Comparison of ENCODE assay signal across 20 cellular contexts in the genomic region with DNA sequence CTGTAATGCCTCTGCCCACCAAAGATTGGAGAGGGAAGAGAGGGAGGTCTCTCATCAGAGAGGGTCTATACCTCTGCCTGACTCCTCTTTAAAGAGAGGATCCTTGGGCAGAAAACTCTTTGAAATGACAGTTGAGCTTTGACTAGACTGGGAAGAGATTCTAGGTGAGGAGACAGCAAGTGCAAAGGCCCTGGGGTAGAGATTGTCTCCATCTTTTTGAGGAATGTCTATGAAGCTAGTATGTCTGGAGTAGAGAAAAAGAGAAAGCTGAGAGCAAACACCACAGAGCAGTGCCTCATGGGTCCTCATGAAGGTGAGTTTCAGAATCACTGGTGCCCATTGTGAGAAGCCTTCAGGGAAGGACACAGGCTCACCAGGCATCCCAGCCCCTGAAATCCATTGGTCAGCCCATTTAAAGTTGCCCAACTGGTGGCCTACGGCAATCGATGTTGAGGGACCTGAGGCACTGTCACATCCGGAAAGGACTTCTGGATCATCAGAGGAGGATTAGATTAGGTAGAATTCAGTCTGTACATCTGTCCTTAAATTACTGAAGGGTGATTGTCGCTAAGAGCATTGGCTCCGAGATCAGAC. TPM values are rescaled to one million over a fixed set of nuclear protein-coding genes. Genes with fewer than 3 reads are reported as not detected.
DNase-seq lines count a peak whose midpoint lies in the region; ATAC-seq lines count a peak whose summit lies in the region.
"Had no signal": no experiment of that assay in that cellular context is flagged by ENCODE, and none has a peak within 500 bp of the region (broad histone marks: within the 10 kb centered on the region; RNA-seq: fewer than 3 reads in every experiment).

No MANE protein-coding gene starts in this region.

- no peaks in the 10 kb centered on the region for H3K27me3 Mint-ChIP-seq in activated CD4-positive, alpha-beta memory T cell treated with anti-CD3 and anti-CD28 coated beads for 36 hours
- H3K27me3 Mint-ChIP-seq in activated CD4-positive, alpha-beta memory T cell treated with anti-CD3 and anti-CD28 coated beads, Interleukin-2, amount 10 ng/mL, durations not matched to agents 7 days and 5 days: no peaks in the 10 kb centered on the region
- no peaks in the 10 kb centered on the region for H3K27me3 Mint-ChIP-seq in CD4-positive, alpha-beta memory T cell
- H3K27me3 Mint-ChIP-seq in activated T-helper 17 cell treated with anti-CD3 and anti-CD28 coated beads, Interleukin-2, amount 50 U/mL, for 72 hours: no peaks in the 10 kb centered on the region
- H3K27me3 Mint-ChIP-seq in naive B cell: no peaks in the 10 kb centered on the region

- H3K36me3 ChIP-seq in CD4-positive, alpha-beta memory T cell (ENCODE audit: insufficient read depth, low read length): peaks cover 24% of the 10 kb centered on the region
- H3K36me3 ChIP-seq: right lobe of liver had no signal

- POLR2A ChIA-PET in activated CD4-positive, alpha-beta memory T cell treated with anti-CD3 and anti-CD28 coated beads for 36 hours (lab: Charles Lee): interaction anchor here (1.4 to 9.1 kb wide), 4 partner anchors 9 to 36 kb away, joined by 4 to 114 read pairs (median 10); a partner anchor contains a TSS
- POLR2A ChIA-PET in activated CD4-positive, alpha-beta memory T cell treated with anti-CD3 and anti-CD28 coated beads, Interleukin-2, amount 10 ng/mL, durations not matched to agents 7 days and 5 days (lab: Charles Lee): interaction anchor here (1.5 to 9.3 kb wide), 3 partner anchors 10 to 38 kb away, joined by 6 to 138 read pairs (median 8); a partner anchor contains a TSS
- POLR2A ChIA-PET in CD4-positive, alpha-beta memory T cell (lab: Charles Lee; ENCODE audit: partially characterized antibody): interaction anchor here (1.0 to 21.5 kb wide), 5 partner anchors 10 to 117 kb away, joined by 3 to 435 read pairs (median 5); a partner anchor contains a TSS

- H3K4me1 Mint-ChIP-seq in activated CD4-positive, alpha-beta memory T cell treated with anti-CD3 and anti-CD28 coated beads for 36 hours (ENCODE audit: low read depth): peaks cover 85% of the 10 kb centered on the region
- H3K4me1 Mint-ChIP-seq in activated CD4-positive, alpha-beta memory T cell treated with anti-CD3 and anti-CD28 coated beads, Interleukin-2, amount 10 ng/mL, durations not matched to agents 7 days and 5 days: peaks cover 72% of the 10 kb centered on the region
- peaks cover 55 to 95% (median 81%) of the 10 kb centered on the region in 4 donors for H3K4me1 Mint-ChIP-seq in CD4-positive, alpha-beta memory T cell
- peaks cover 66% of the 10 kb centered on the region for H3K4me1 Mint-ChIP-seq in activated T-helper 17 cell treated with anti-CD3 and anti-CD28 coated beads, Interleukin-2, amount 50 U/mL, for 72 hours
- H3K4me1 Mint-ChIP-seq in naive B cell: peaks cover 53 to 93% (median 79%) of the 10 kb centered on the region in 3 donors

- H3K27ac Mint-ChIP-seq in activated CD4-positive, alpha-beta memory T cell treated with anti-CD3 and anti-CD28 coated beads for 36 hours: peak overlapping the region; percentile 14
- H3K27ac Mint-ChIP-seq in activated CD4-positive, alpha-beta memory T cell treated with anti-CD3 and anti-CD28 coated beads, Interleukin-2, amount 10 ng/mL, durations not matched to agents 7 days and 5 days: no peak overlapping the region
- peak overlapping the region; percentile 67 to 97 (median 84) for H3K27ac Mint-ChIP-seq in CD4-positive, alpha-beta memory T cell
- peak overlapping the region; percentile 97 for H3K27ac Mint-ChIP-seq in activated T-helper 17 cell treated with anti-CD3 and anti-CD28 coated beads, Interleukin-2, amount 50 U/mL, for 72 hours
- peak overlapping the region; percentile 32 to 93 (median 90) for H3K27ac Mint-ChIP-seq in naive B cell
- H3K27ac Mint-ChIP-seq: CD14-positive monocyte had no signal

- ATAC-seq in activated T-helper 17 cell treated with anti-CD3 and anti-CD28 coated beads, Interleukin-2, amount 50 U/mL, for 72 hours (replicated peaks): no peak
- ATAC-seq in naive B cell (ENCODE audit: low read depth in 2 of 2): no peak
- ATAC-seq: right lobe of liver had no signal

- H3K36me3 Mint-ChIP-seq in activated CD4-positive, alpha-beta memory T cell treated with anti-CD3 and anti-CD28 coated beads for 36 hours: peaks cover 52% of the 10 kb centered on the region
- peaks cover 65% of the 10 kb centered on the region for H3K36me3 Mint-ChIP-seq in activated CD4-positive, alpha-beta memory T cell treated with anti-CD3 and anti-CD28 coated beads, Interleukin-2, amount 10 ng/mL, durations not matched to agents 7 days and 5 days (ENCODE audit: low read depth)
- H3K36me3 Mint-ChIP-seq in CD4-positive, alpha-beta memory T cell: peaks cover 45 to 52% of the 10 kb centered on the region in 2 donors
- peaks cover 87% of the 10 kb centered on the region for H3K36me3 Mint-ChIP-seq in activated T-helper 17 cell treated with anti-CD3 and anti-CD28 coated beads, Interleukin-2, amount 50 U/mL, for 72 hours (ENCODE audit: low read depth)
- H3K36me3 Mint-ChIP-seq in naive B cell: peaks cover 25 to 49% of the 10 kb centered on the region in 2 donors

- H3K9me3 ChIP-seq in CD4-positive, alpha-beta memory T cell (ENCODE audit: control insufficient read depth in 1 of 2, low read length in 2 of 2): no peaks in the 10 kb centered on the region
- H3K9me3 ChIP-seq: ascending aorta, esophagus squamous epithelium, right lobe of liver, SK-N-SH had no signal

- peak overlapping the region; percentile 8 for H3K27ac ChIP-seq in CD4-positive, alpha-beta memory T cell (ENCODE audit: low read depth, low read length)
- H3K27ac ChIP-seq in caudate nucleus (ENCODE audit: low read depth, low read length): no peak overlapping the region
- H3K27ac ChIP-seq: ascending aorta, esophagus squamous epithelium, right lobe of liver had no signal

- CTCF ChIA-PET in activated CD4-positive, alpha-beta memory T cell treated with anti-CD3 and anti-CD28 coated beads for 36 hours (lab: Charles Lee): interaction anchor here (0.6 to 2.7 kb wide), 6 partner anchors 9 to 54 kb away, joined by 3 to 17 read pairs (median 5); no protein-coding TSS in a partner anchor
- CTCF ChIA-PET in activated CD4-positive, alpha-beta memory T cell treated with anti-CD3 and anti-CD28 coated beads, Interleukin-2, amount 10 ng/mL, durations not matched to agents 7 days and 5 days (lab: Charles Lee): no interaction called here
- CTCF ChIA-PET in CD4-positive, alpha-beta memory T cell (lab: Charles Lee; ENCODE audit: partially characterized antibody): interaction anchor here (1.3 to 2.9 kb wide), 2 partner anchors 24 to 72 kb away, joined by 6 to 16 read pairs; no protein-coding TSS in a partner anchor

- intact Hi-C loops in activated CD4-positive, alpha-beta memory T cell treated with anti-CD3 and anti-CD28 coated beads for 36 hours (cut with micrococcal nuclease): no loop called here
- intact Hi-C loops in CD4-positive, alpha-beta memory T cell (cut with micrococcal nuclease): no loop called here

- H3K9me3 Mint-ChIP-seq in activated CD4-positive, alpha-beta memory T cell treated with anti-CD3 and anti-CD28 coated beads for 36 hours: peaks cover 27% of the 10 kb centered on the region
- peaks cover 30% of the 10 kb centered on the region for H3K9me3 Mint-ChIP-seq in activated CD4-positive, alpha-beta memory T cell treated with anti-CD3 and anti-CD28 coated beads, Interleukin-2, amount 10 ng/mL, durations not matched to agents 7 days and 5 days
- peaks cover 0 to 14% (median under 1%) of the 10 kb centered on the region in 8 donors for H3K9me3 Mint-ChIP-seq in CD4-positive, alpha-beta memory T cell
- peaks cover 5% of the 10 kb centered on the region for H3K9me3 Mint-ChIP-seq in activated T-helper 17 cell treated with anti-CD3 and anti-CD28 coated beads, Interleukin-2, amount 50 U/mL, for 72 hours
- peaks cover 0 to 13% (median 4%) of the 10 kb centered on the region in 7 donors for H3K9me3 Mint-ChIP-seq in naive B cell

- DNase-seq in activated CD4-positive, alpha-beta memory T cell treated with anti-CD3 and anti-CD28 coated beads for 36 hours: peak; percentile 4
- DNase-seq in activated CD4-positive, alpha-beta memory T cell treated with anti-CD3 and anti-CD28 coated beads, Interleukin-2, amount 10 ng/mL, durations not matched to agents 7 days and 5 days: no peak
- DNase-seq in CD4-positive, alpha-beta memory T cell: no peak
- DNase-seq in naive B cell: no peak
- no peak for DNase-seq in caudate nucleus (lab: John Stamatoyannopoulos, UW)
- DNase-seq in OCI-M1 (lab: John Stamatoyannopoulos, UW): no peak
- DNase-seq in GM19238 (ENCODE audit: insufficient read length, low spot score): no peak
- DNase-seq: activated gamma-delta T cell treated with Interleukin-2 at 50 U/mL for 16 hours; DMS53; effector CD8-positive, alpha-beta T cell; esophagus squamous epithelium; GF-D8; NCI-H510A treated with DMSO at 0.1 percent for 48 hours; right lobe of liver; RPMI8226; SK-N-SH; stimulated activated CD4-positive, alpha-beta T cell treated with anti-CD3 and anti-CD28 coated beads, Interleukin-15, amount 100 ng/mL, for 24 hours had no signal

- no peak overlapping the region for H3K4me3 Mint-ChIP-seq in activated CD4-positive, alpha-beta memory T cell treated with anti-CD3 and anti-CD28 coated beads for 36 hours
- H3K4me3 Mint-ChIP-seq in activated CD4-positive, alpha-beta memory T cell treated with anti-CD3 and anti-CD28 coated beads, Interleukin-2, amount 10 ng/mL, durations not matched to agents 7 days and 5 days: no peak overlapping the region
- H3K4me3 Mint-ChIP-seq in CD4-positive, alpha-beta memory T cell: peak overlapping the region in 3 of 8 donors; percentile 33 to 62 (median 50)
- H3K4me3 Mint-ChIP-seq in activated T-helper 17 cell treated with anti-CD3 and anti-CD28 coated beads, Interleukin-2, amount 50 U/mL, for 72 hours: peak overlapping the region; percentile 39
- H3K4me3 Mint-ChIP-seq in naive B cell: peak overlapping the region in 1 of 8 donors; percentile 9
- H3K4me3 Mint-ChIP-seq: CD14-positive monocyte had no signal

- no peaks in the 10 kb centered on the region for H3K27me3 ChIP-seq in CD4-positive, alpha-beta memory T cell (ENCODE audit: insufficient read depth, low read length)
- H3K27me3 ChIP-seq: ascending aorta, esophagus squamous epithelium, right lobe of liver had no signal

- no peak overlapping the region for H3K4me3 ChIP-seq in CD4-positive, alpha-beta memory T cell (ENCODE audit: low read length in 2 of 2)
- H3K4me3 ChIP-seq: ascending aorta, esophagus squamous epithelium, right lobe of liver had no signal

- peaks cover 88% of the 10 kb centered on the region for H3K4me1 ChIP-seq in CD4-positive, alpha-beta memory T cell (ENCODE audit: insufficient read depth, low read length)
- H3K4me1 ChIP-seq: right lobe of liver had no signal

RNA-seq across cellular contexts. Expression of a gene that starts 31.5 kb away (rescaled TPM):
- 100 to 1,000 TPM; 109 to 112 TPM for total RNA-seq in activated CD4-positive, alpha-beta memory T cell treated with anti-CD3 and anti-CD28 coated beads for 36 hours
- 100 to 1,000 TPM; 105 to 110 TPM for total RNA-seq in activated CD4-positive, alpha-beta memory T cell treated with anti-CD3 and anti-CD28 coated beads, Interleukin-2, amount 10 ng/mL, durations not matched to agents 7 days and 5 days
- 100 to 1,000 TPM; 335 to 364 TPM for total RNA-seq in CD4-positive, alpha-beta memory T cell
- polyA plus RNA-seq in CD4-positive, alpha-beta memory T cell: 100 to 1,000 TPM; 119 to 136 TPM
- 100 to 1,000 TPM in 1 of 2 donors, 10 to 100 TPM in 1; 38.9 to 154 TPM for total RNA-seq in activated T-helper 17 cell treated with anti-CD3 and anti-CD28 coated beads, Interleukin-2, amount 50 U/mL, for 72 hours
- 100 to 1,000 TPM; 191 to 297 (median 221) TPM for polyA plus RNA-seq in naive B cell (ENCODE audit: low read depth in 6 of 6)
